Comparison of ENCODE assay signal across 2 cellular contexts in genomic region chr1:110114173-110114572, GRCh38.
TF ChIP-seq lines count a peak whose summit lies in the region.

No MANE protein-coding gene starts in this region.

TF ChIP-seq in HEK293, 187 proteins besides CTCF, POLR2A, EP300 and RAD21:
- peak; percentile 91 for TF ChIP-seq SCRT1 (tag by site-specific recombination; IDR thresholded peaks at IDR 0.05; ENCODE audit: borderline replicate concordance)
- TF ChIP-seq SCRT2 (tag by site-specific recombination; IDR thresholded peaks at IDR 0.05): peak; percentile 97
- no peak for TF ChIP-seq HOXC10 (CRISPR knock-in tag; IDR thresholded peaks at IDR 0.05)
- TF ChIP-seq, protein P1, sequence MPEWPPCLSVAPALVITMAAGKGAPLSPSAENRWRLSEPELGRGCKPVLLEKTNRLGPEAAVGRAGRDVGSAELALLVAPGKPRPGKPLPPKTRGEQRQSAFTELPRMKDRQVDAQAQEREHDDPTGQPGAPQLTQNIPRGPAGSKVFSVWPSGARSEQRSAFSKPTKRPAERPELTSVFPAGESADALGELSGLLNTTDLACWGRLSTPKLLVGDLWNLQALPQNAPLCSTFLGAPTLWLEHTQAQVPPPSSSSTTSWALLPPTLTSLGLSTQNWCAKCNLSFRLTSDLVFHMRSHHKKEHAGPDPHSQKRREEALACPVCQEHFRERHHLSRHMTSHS (tag by site-specific recombination; IDR thresholded peaks at IDR 0.05): no peak

TF ChIP-seq in H1, 55 proteins besides CTCF, POLR2A, EP300 and RAD21:
- TF ChIP-seq, protein P2, sequence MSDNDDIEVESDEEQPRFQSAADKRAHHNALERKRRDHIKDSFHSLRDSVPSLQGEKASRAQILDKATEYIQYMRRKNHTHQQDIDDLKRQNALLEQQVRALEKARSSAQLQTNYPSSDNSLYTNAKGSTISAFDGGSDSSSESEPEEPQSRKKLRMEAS (IDR thresholded peaks at IDR 0.05): no peak
- TF ChIP-seq ASH2L (IDR thresholded peaks at IDR 0.05; ENCODE audit: low read length) (no peak), KDM5A (IDR thresholded peaks at IDR 0.05; ENCODE audit: low read length) (no peak), SIRT6 (IDR thresholded peaks at IDR 0.05; ENCODE audit: low read length) (no peak), TBP (IDR thresholded peaks at IDR 0.05; ENCODE audit: low read depth, low read length) (no peak), POLR2AphosphoS5 (IDR thresholded peaks at IDR 0.05; ENCODE audit: low read depth, low read length) (no peak), JUN (IDR thresholded peaks at IDR 0.05; ENCODE audit: low read depth, low read length) (no peak), BACH1 (IDR thresholded peaks at IDR 0.05; ENCODE audit: low read length) (no peak), BCL11A (IDR thresholded peaks at IDR 0.05; ENCODE audit: low read depth in 2 of 2, low read length in 2 of 2) (no peak), SP1 (IDR thresholded peaks at IDR 0.05; ENCODE audit: low read depth, low read length) (no peak), MAFK (IDR thresholded peaks at IDR 0.05; ENCODE audit: low read depth, low read length) (no peak)
